In genomic region chr1:170593173-170593572, GRCh38 we compare ENCODE assay signal across 14 cellular contexts.
DNase-seq lines count a peak whose midpoint lies in the region; ATAC-seq and TF ChIP-seq lines count a peak whose summit lies in the region.
"Had no signal": no experiment of that assay in that cellular context is flagged by ENCODE, and none has a peak within 500 bp of the region (broad histone marks: within the 10 kb centered on the region; RNA-seq: fewer than 3 reads in every experiment).

No MANE protein-coding gene starts in this region.

- ATAC-seq in CD4-positive, alpha-beta T cell (ENCODE audit: poor library complexity) = no peak
- ATAC-seq: activated T-cell treated with anti-CD3 and anti-CD28 coated beads, Interleukin-2, amount 50 U/mL, for 4 hours; gastrocnemius medialis; stimulated activated naive CD8-positive, alpha-beta T cell treated with anti-CD3 and anti-CD28 coated beads, Interleukin-15, Interleukin-2, amounts not matched to agents 100 U/mL and 50 U/mL, for 24 hours had no signal

- H3K27me3 ChIP-seq in GM23248 (replicated peaks; ENCODE audit: insufficient read depth) (no peaks in the 10 kb centered on the region), smooth muscle cell (ENCODE audit: low read depth) (no peaks in the 10 kb centered on the region), HAP-1 (ENCODE audit: low read depth) (no peaks in the 10 kb centered on the region)
- H3K27me3 ChIP-seq in CD4-positive, alpha-beta T cell (ENCODE audit: control insufficient read depth, insufficient read depth, low read length) = peaks cover 11% of the 10 kb centered on the region
- H3K27me3 ChIP-seq: adrenal gland, gastrocnemius medialis had no signal

- H3K27me3 Mint-ChIP-seq in CD4-positive, alpha-beta T cell = peaks cover 43% of the 10 kb centered on the region

- H3K9me3 ChIP-seq in GM23248 (ENCODE audit: low read depth) = no peaks in the 10 kb centered on the region
- peaks cover 12% of the 10 kb centered on the region for H3K9me3 ChIP-seq in smooth muscle cell (replicated peaks; ENCODE audit: low read depth)
- no peaks in the 10 kb centered on the region for H3K9me3 ChIP-seq in HAP-1
- peaks cover 9% of the 10 kb centered on the region for H3K9me3 ChIP-seq in CD4-positive, alpha-beta T cell (ENCODE audit: control insufficient read depth, low read length)
- H3K9me3 ChIP-seq: gastrocnemius medialis had no signal

- H3K27ac Mint-ChIP-seq in CD4-positive, alpha-beta T cell = no peak overlapping the region
- H3K27ac Mint-ChIP-seq: CD8-positive, alpha-beta memory T cell had no signal

- H3K9ac ChIP-seq in GM23248 (peak overlapping the region; percentile 82), smooth muscle cell (ENCODE audit: low read depth) (no peak overlapping the region)

- H3K36me3 Mint-ChIP-seq in CD4-positive, alpha-beta T cell (ENCODE audit: low read depth) = no peaks in the 10 kb centered on the region
- H3K36me3 Mint-ChIP-seq: CD8-positive, alpha-beta memory T cell had no signal

- H3K9me2 ChIP-seq in GM23248 (ENCODE audit: insufficient read depth) = no peaks in the 10 kb centered on the region

- WGBS in GM23248 (ENCODE audit: low coverage in 1 of 2, low lambda C conversion rate in 2 of 2, missing lambda C conversion rate in 2 of 2), 2 experiments = 0 to 2% methylated on average over 3 of the region's 3 CpGs
- WGBS in smooth muscle cell (ENCODE audit: low lambda C conversion rate) = 77% methylated on average over 3 of the region's 3 CpGs

- H3K79me2 ChIP-seq in GM23248 (ENCODE audit: insufficient read depth) = peaks cover 33% of the 10 kb centered on the region
- no peaks in the 10 kb centered on the region for H3K79me2 ChIP-seq in smooth muscle cell (ENCODE audit: low read depth)

- CTCF ChIA-PET in CD4-positive, alpha-beta T cell (lab: Charles Lee) = no interaction called here

- H4K20me1 ChIP-seq in GM23248 (ENCODE audit: insufficient read depth) (no peaks in the 10 kb centered on the region), smooth muscle cell (ENCODE audit: low read depth) (no peaks in the 10 kb centered on the region)

- H3K36me3 ChIP-seq in GM23248 (ENCODE audit: low read depth) (no peaks in the 10 kb centered on the region), smooth muscle cell (ENCODE audit: low read depth) (no peaks in the 10 kb centered on the region), HAP-1 (replicated peaks) (no peaks in the 10 kb centered on the region)
- H3K36me3 ChIP-seq: adrenal gland, gastrocnemius medialis had no signal

- DNase-seq in GM23248 (peak; percentile 68), NOMO-1 treated with dmso at 0.1 percent for 144 hours (lab: John Stamatoyannopoulos, UW; ENCODE audit: unreplicated experiment) (peak; percentile 4), coronary artery (ENCODE audit: low spot score) (no peak), smooth muscle cell (lab: John Stamatoyannopoulos, UW; ENCODE audit: unreplicated experiment) (no peak), HuH-7.5 (ENCODE audit: low spot score) (no peak), cerebellar nuclear complex (lab: John Stamatoyannopoulos, UW) (no peak), HAP-1 (ENCODE audit: low spot score in 2 of 2) (no peak)
- DNase-seq in CD4-positive, alpha-beta T cell = no peak
- DNase-seq: activated T-cell treated with anti-CD3 and anti-CD28 coated beads, Interleukin-2, amount 50 U/mL, for 4 hours; adrenal gland; CD8-positive, alpha-beta memory T cell; gastrocnemius medialis; NCI-H526 treated with DMSO at 0.1 percent for 48 hours; stimulated activated naive CD8-positive, alpha-beta T cell treated with anti-CD3 and anti-CD28 coated beads, Interleukin-15, Interleukin-2, amounts not matched to agents 100 U/mL and 50 U/mL, for 24 hours had no signal

- H3F3A ChIP-seq in GM23248 (ENCODE audit: insufficient read depth) (peaks cover 36% of the 10 kb centered on the region), smooth muscle cell (ENCODE audit: low read depth) (no peaks in the 10 kb centered on the region)

- POLR2A ChIA-PET in CD4-positive, alpha-beta T cell (lab: Charles Lee) = no interaction called here

- in situ Hi-C loops in GM23248 (cut with MboI) (no loop called here), HAP-1 (cut with MboI; ENCODE audit: low sequenced_read_pairs) (no loop called here)

- TF ChIP-seq CTCF in coronary artery (IDR thresholded peaks at IDR 0.05) = no peak
- TF ChIP-seq CTCF in smooth muscle cell (IDR thresholded peaks at IDR 0.05; ENCODE audit: borderline replicate concordance, insufficient read depth, poor library complexity, severe bottlenecking) = no peak
- no peak for TF ChIP-seq CTCF in CD4-positive, alpha-beta T cell (IDR thresholded peaks at IDR 0.05)

- peak overlapping the region; percentile 76 for H3K4me3 ChIP-seq in GM23248
- peak overlapping the region; percentile 56 for H3K4me3 ChIP-seq in coronary artery
- peak overlapping the region; percentile 17 for H3K4me3 ChIP-seq in smooth muscle cell
- H3K4me3 ChIP-seq in HAP-1 = no peak overlapping the region
- H3K4me3 ChIP-seq: adrenal gland had no signal

- no peaks in the 10 kb centered on the region for H3K4me1 Mint-ChIP-seq in CD4-positive, alpha-beta T cell (ENCODE audit: low read depth)

- H3K27ac ChIP-seq in GM23248 = peak overlapping the region; percentile 90
- H3K27ac ChIP-seq in coronary artery = peak overlapping the region; percentile 43 to 57
- H3K27ac ChIP-seq in smooth muscle cell (ENCODE audit: low read depth) = no peak overlapping the region
- no peak overlapping the region for H3K27ac ChIP-seq in CD4-positive, alpha-beta T cell (ENCODE audit: low read depth, low read length)
- H3K27ac ChIP-seq: adrenal gland had no signal

- no peak overlapping the region for H3K4me3 Mint-ChIP-seq in CD4-positive, alpha-beta T cell
- H3K4me3 Mint-ChIP-seq: activated T-cell treated with anti-CD3 and anti-CD28 coated beads, Interleukin-2, amount 50 U/mL, for 4 hours; CD8-positive, alpha-beta memory T cell had no signal

- intact Hi-C loops in CD4-positive, alpha-beta T cell (cut with DNase I, micrococcal nuclease) = no loop called here

- H3K4me1 ChIP-seq in GM23248 (ENCODE audit: insufficient read depth) (peaks cover 62% of the 10 kb centered on the region), smooth muscle cell (ENCODE audit: low read depth) (no peaks in the 10 kb centered on the region), HAP-1 (peaks cover 25% of the 10 kb centered on the region)
- H3K4me1 ChIP-seq: adrenal gland had no signal

- H3K9me3 Mint-ChIP-seq in CD4-positive, alpha-beta T cell = peaks cover 10% of the 10 kb centered on the region

- peak overlapping the region; percentile 90 for H3K4me2 ChIP-seq in GM23248 (ENCODE audit: unreplicated experiment)
- no peak overlapping the region for H3K4me2 ChIP-seq in smooth muscle cell

- H2AFZ ChIP-seq in GM23248 = peak overlapping the region; percentile 81
- H2AFZ ChIP-seq in smooth muscle cell (ENCODE audit: low read depth) = no peak overlapping the region

Comparison
In these comparisons a context has a peak if more than half of its experiments do, and no peak if none do; other contexts are left out.
1. DNase-seq: peak in GM23248 (single experiment) and NOMO-1 treated with dmso at 0.1 percent for 144 hours (single experiment); none in coronary artery (single experiment), smooth muscle cell (single experiment), HuH-7.5 (single experiment), cerebellar nuclear complex (0 of 2), HAP-1 (0 of 2) and CD4-positive, alpha-beta T cell (0 of 10).
2. H3K27ac ChIP-seq: peak in GM23248 (single experiment) and coronary artery (2 of 2); none in smooth muscle cell (single experiment) and CD4-positive, alpha-beta T cell (single experiment).